11 cellular contexts compared by ENCODE assay signal in genomic region chr16:22092143-22092933, GRCh38. TPM values are rescaled to one million over a fixed set of nuclear protein-coding genes. Genes with fewer than 3 reads are reported as not detected.
DNase-seq lines count a peak whose midpoint lies in the region; ATAC-seq and TF ChIP-seq lines count a peak whose summit lies in the region.
"Had no signal": no experiment of that assay in that cellular context is flagged by ENCODE, and none has a peak within 500 bp of the region (broad histone marks: within the 10 kb centered on the region; RNA-seq: fewer than 3 reads in every experiment).

Gene VWA3A, plus strand, starts transcription at chr16:22092541. Its CDS starts 97 bp downstream, at chr16:22092638.

- no peaks in the 10 kb centered on the region for H3K9me3 ChIP-seq in neural cell (ENCODE audit: low read length)

- no peak within 1 kb of the TSS for H2AFZ ChIP-seq in neural cell (ENCODE audit: low read depth, low read length)

- ATAC-seq in HG03045 (IDR thresholded peaks at IDR 0.05; ENCODE audit: unreplicated experiment) (no peak), left lobe of liver (no peak)

- H3K9ac ChIP-seq in neural cell (ENCODE audit: low read length) = peak within 1 kb of the TSS; percentile 53

- H3K9me2 ChIP-seq in neural cell (ENCODE audit: insufficient read depth, low read length) = no peaks in the 10 kb centered on the region

- H3F3A ChIP-seq in neural cell (ENCODE audit: insufficient read depth, low read length, poor library complexity, severe bottlenecking) = no peaks in the 10 kb centered on the region

- TF ChIP-seq RAD21 in neural cell (conservative IDR thresholded peaks at IDR 0.05) = no peak

- H3K36me3 ChIP-seq in neural cell (ENCODE audit: insufficient read depth, low read length) = no peaks in the 10 kb centered on the region

- peak; percentile 34 for TF ChIP-seq EP300 in neural cell (conservative IDR thresholded peaks at IDR 0.05; ENCODE audit: poor library complexity, severe bottlenecking)

- peak; percentile 56 for DNase-seq in GM04503 (ENCODE audit: low read depth)
- peak; percentile 31 for DNase-seq in NCI-H2227 treated with DMSO at 0.1 percent for 48 hours (lab: John Stamatoyannopoulos, UW)
- peak; percentile 70 for DNase-seq in fibroblast of the aortic adventitia (ENCODE audit: low read depth)
- no peak for DNase-seq in central memory CD4-positive, alpha-beta T cell
- no peak for DNase-seq in left lobe of liver (ENCODE audit: low spot score)
- DNase-seq in NCI-H82 treated with DMSO at 0.1 percent for 48 hours (lab: John Stamatoyannopoulos, UW; ENCODE audit: unreplicated experiment) = no peak
- DNase-seq: NCI-H187 had no signal

- peak within 1 kb of the TSS; percentile 67 for H3K4me2 ChIP-seq in neural cell (ENCODE audit: low read length)

- H4K20me1 ChIP-seq in neural cell (ENCODE audit: insufficient read depth) = no peaks in the 10 kb centered on the region

- TF ChIP-seq CTCF in fibroblast of the aortic adventitia (IDR thresholded peaks at IDR 0.05; ENCODE audit: insufficient read depth, low read length) (no peak), neural cell (IDR thresholded peaks at IDR 0.05; ENCODE audit: poor library complexity, severe bottlenecking) (no peak)

- H3K79me2 ChIP-seq in neural cell (replicated peaks; ENCODE audit: insufficient read depth, low read length) = no peaks in the 10 kb centered on the region

- no peaks in the 10 kb centered on the region for H3K27me3 ChIP-seq in neural cell (ENCODE audit: insufficient read depth, low read depth, low read length)

- peak within 1 kb of the TSS; percentile 63 for H3K27ac ChIP-seq in neural cell (ENCODE audit: low read length)
- H3K27ac ChIP-seq: coronary artery had no signal

- no peak within 1 kb of the TSS for H3K4me3 ChIP-seq in fibroblast of the aortic adventitia (ENCODE audit: low read depth, low read length)
- H3K4me3 ChIP-seq in neural cell (ENCODE audit: low read length) = peak within 1 kb of the TSS; percentile 58
- H3K4me3 ChIP-seq: coronary artery had no signal

TF ChIP-seq in neural cell, 6 proteins besides CTCF, POLR2A, EP300 and RAD21:
- TF ChIP-seq REST (IDR thresholded peaks at IDR 0.05; ENCODE audit: borderline replicate concordance) = peak; percentile 41
- TF ChIP-seq MXI1 (conservative IDR thresholded peaks at IDR 0.05; ENCODE audit: poor library complexity, severe bottlenecking) = peak; percentile 62
- no peak for TF ChIP-seq EZH2 (IDR thresholded peaks at IDR 0.05; ENCODE audit: borderline replicate concordance, insufficient read depth, low read length, poor library complexity, severe bottlenecking)
- no peak for TF ChIP-seq SMC3 (conservative IDR thresholded peaks at IDR 0.05; ENCODE audit: poor library complexity)
TF ChIP-seq in neural cell: peak in this region for 2.

RNA-seq across cellular contexts. Expression of gene VWA3A, which starts in this region (rescaled TPM):
- total RNA-seq in fibroblast of the aortic adventitia (ENCODE audit: low replicate concordance) = 0.18 TPM in 1 of 2 replicates, not detected in the other
- polyA plus RNA-seq in neural cell = 0.96 and 1.8 TPM in 2 replicates
- polyA minus RNA-seq in neural cell = 1.3 and 1.5 TPM in 2 replicates
- total RNA-seq in left lobe of liver = 0.08 TPM
- total RNA-seq: posterior vena cava had no signal

Comparison
In these comparisons a context has a peak if more than half of its experiments do, and no peak if none do; other contexts are left out.
1. Peak in DNase-seq in fibroblast of the aortic adventitia; RNA of the gene not detected or under 1 TPM.
2. DNase-seq: peak in GM04503 (single experiment) and NCI-H2227 treated with DMSO at 0.1 percent for 48 hours (single experiment); none in central memory CD4-positive, alpha-beta T cell (single experiment), left lobe of liver (single experiment) and NCI-H82 treated with DMSO at 0.1 percent for 48 hours (single experiment).